Comparison of ENCODE assay signal across 18 cellular contexts in genomic region chr9:131038256-131039128, GRCh38. TPM values are rescaled to one million over a fixed set of nuclear protein-coding genes. Genes with fewer than 3 reads are reported as not detected.
"Had no signal": no experiment of that assay in that cellular context is flagged by ENCODE, and none has a peak within 500 bp of the region (broad histone marks: within the 10 kb centered on the region; RNA-seq: fewer than 3 reads in every experiment).

No MANE protein-coding gene starts in this region.

- H3K9me3 ChIP-seq: prostate gland, right atrium auricular region had no signal

- H3K27ac Mint-ChIP-seq: activated CD4-positive, alpha-beta T cell treated with anti-CD3 and anti-CD28 coated beads, Interleukin-2, amount 10 ng/mL, durations not matched to agents 7 days and 5 days; activated CD8-positive, alpha-beta T cell treated with anti-CD3 and anti-CD28 coated beads, Interleukin-2, amount 10 ng/mL, durations not matched to agents 7 days and 5 days; activated naive CD4-positive, alpha-beta T cell treated with anti-CD3 and anti-CD28 coated beads for 36 hours; activated naive CD8-positive, alpha-beta T cell treated with anti-CD3 and anti-CD28 coated beads, Interleukin-2, amount 50 U/mL, for 24 hours; activated T-cell treated with anti-CD3 and anti-CD28 coated beads, Interleukin-2, amount 50 U/mL, for 24 hours had no signal

- H3K27me3 ChIP-seq: right atrium auricular region had no signal

- H3K4me1 Mint-ChIP-seq: central memory CD8-positive, alpha-beta T cell had no signal

- H3K9me3 Mint-ChIP-seq: activated CD4-positive, alpha-beta T cell treated with anti-CD3 and anti-CD28 coated beads, Interleukin-2, amount 10 ng/mL, durations not matched to agents 7 days and 5 days; activated naive CD4-positive, alpha-beta T cell treated with anti-CD3 and anti-CD28 coated beads for 36 hours; activated naive CD8-positive, alpha-beta T cell treated with anti-CD3 and anti-CD28 coated beads, Interleukin-2, amount 50 U/mL, for 24 hours; activated T-cell treated with anti-CD3 and anti-CD28 coated beads, Interleukin-2, amount 50 U/mL, for 24 hours; central memory CD8-positive, alpha-beta T cell; nephron progenitor cell had no signal

- H3K4me3 Mint-ChIP-seq: activated CD4-positive, alpha-beta T cell treated with anti-CD3 and anti-CD28 coated beads, Interleukin-2, amount 10 ng/mL, durations not matched to agents 7 days and 5 days; activated CD8-positive, alpha-beta T cell treated with anti-CD3 and anti-CD28 coated beads, Interleukin-2, amount 10 ng/mL, durations not matched to agents 7 days and 5 days; activated naive CD4-positive, alpha-beta T cell treated with anti-CD3 and anti-CD28 coated beads for 36 hours; activated naive CD8-positive, alpha-beta T cell treated with anti-CD3 and anti-CD28 coated beads, Interleukin-2, amount 50 U/mL, for 24 hours; activated T-cell treated with anti-CD3 and anti-CD28 coated beads, Interleukin-2, amount 50 U/mL, for 24 hours; central memory CD8-positive, alpha-beta T cell had no signal

- H3K27me3 Mint-ChIP-seq: activated CD4-positive, alpha-beta T cell treated with anti-CD3 and anti-CD28 coated beads, Interleukin-2, amount 10 ng/mL, durations not matched to agents 7 days and 5 days had no signal

- ATAC-seq: activated CD8-positive, alpha-beta T cell treated with anti-CD3 and anti-CD28 coated beads, Interleukin-2, amount 10 ng/mL, durations not matched to agents 7 days and 5 days; activated naive CD8-positive, alpha-beta T cell treated with anti-CD3 and anti-CD28 coated beads, Interleukin-2, amount 50 U/mL, for 24 hours; left colon had no signal

- H3K36me3 ChIP-seq: brain microvascular endothelial cell, prostate gland, right atrium auricular region had no signal

- H3K4me1 ChIP-seq: prostate gland had no signal

- DNase-seq: activated CD4-positive, alpha-beta T cell treated with anti-CD3 and anti-CD28 coated beads, Interleukin-2, amount 10 ng/mL, durations not matched to agents 7 days and 5 days; activated CD8-positive, alpha-beta T cell treated with anti-CD3 and anti-CD28 coated beads, Interleukin-2, amount 10 ng/mL, durations not matched to agents 7 days and 5 days; activated naive CD4-positive, alpha-beta T cell treated with anti-CD3 and anti-CD28 coated beads for 36 hours; activated naive CD8-positive, alpha-beta T cell treated with anti-CD3 and anti-CD28 coated beads, Interleukin-2, amount 50 U/mL, for 24 hours; activated T-cell treated with anti-CD3 and anti-CD28 coated beads, Interleukin-2, amount 50 U/mL, for 24 hours; anterior cingulate cortex; brain microvascular endothelial cell; islet precursor cell; left colon; midbrain; nephron progenitor cell; small intestine; stimulated activated naive CD4-positive, alpha-beta T cell; T1000 had no signal

- H3K27ac ChIP-seq: brain microvascular endothelial cell, prostate gland had no signal

- H3K4me3 ChIP-seq: coronary artery, prostate gland, right atrium auricular region had no signal

RNA-seq across cellular contexts. Expression of gene LAMC3, which starts 29.5 kb away (rescaled TPM):
- total RNA-seq: activated CD8-positive, alpha-beta T cell treated with anti-CD3 and anti-CD28 coated beads, Interleukin-2, amount 10 ng/mL, durations not matched to agents 7 days and 5 days had no signal
